ENCODE assay signal across 14 cellular contexts in genomic region chr2:119702203-119702917, GRCh38.
"Had no signal": no experiment of that assay in that cellular context is flagged by ENCODE, and none has a peak within 500 bp of the region (broad histone marks: within the 10 kb centered on the region; RNA-seq: fewer than 3 reads in every experiment).

No MANE protein-coding gene starts in this region.

- H3K4me1 ChIP-seq: prostate gland had no signal

- H3K27ac ChIP-seq: cardiac muscle cell, left lung, neural progenitor cell, prostate gland, suprapubic skin, WERI-Rb-1 had no signal

- H3K9me3 ChIP-seq: prostate gland, suprapubic skin had no signal

- H3K27me3 ChIP-seq: cardiac muscle cell, left lung, suprapubic skin had no signal

- H3K27ac Mint-ChIP-seq: activated naive CD8-positive, alpha-beta T cell; activated T-helper 1 cell treated with anti-CD3 and anti-CD28 coated beads, Interleukin-12 subunit alpha, Interleukin-12 subunit beta, Interleukin-2, Interleukin-4 antibody, amounts not matched to agents 30 ng/mL and 10 ng/mL and 1 ng/mL, durations not matched to agents 14 hours and 24 hours and 36 hours; memory B cell; neural progenitor cell; stimulated activated naive CD8-positive, alpha-beta T cell treated with anti-CD3 and anti-CD28 coated beads, Interleukin-15, amount 100 ng/mL, for 72 hours had no signal

- H3K9me3 Mint-ChIP-seq: activated T-helper 1 cell treated with anti-CD3 and anti-CD28 coated beads, Interleukin-12 subunit alpha, Interleukin-12 subunit beta, Interleukin-2, Interleukin-4 antibody, amounts not matched to agents 30 ng/mL and 10 ng/mL and 1 ng/mL, durations not matched to agents 14 hours and 24 hours and 36 hours had no signal

- FAIRE-seq: colon, kidney, small intestine had no signal

- H3K36me3 Mint-ChIP-seq: activated naive CD8-positive, alpha-beta T cell; neural progenitor cell had no signal

- H3K9ac ChIP-seq: neural progenitor cell had no signal

- H3K4me2 ChIP-seq: neural progenitor cell had no signal

- H3K36me3 ChIP-seq: cardiac muscle cell, left lung, neural progenitor cell, prostate gland, suprapubic skin, WERI-Rb-1 had no signal

- H3K4me3 Mint-ChIP-seq: activated naive CD8-positive, alpha-beta T cell; activated T-helper 1 cell treated with anti-CD3 and anti-CD28 coated beads, Interleukin-12 subunit alpha, Interleukin-12 subunit beta, Interleukin-2, Interleukin-4 antibody, amounts not matched to agents 30 ng/mL and 10 ng/mL and 1 ng/mL, durations not matched to agents 14 hours and 24 hours and 36 hours; memory B cell; naive thymus-derived CD4-positive, alpha-beta T cell; neural progenitor cell had no signal

- H3K27me3 Mint-ChIP-seq: activated naive CD8-positive, alpha-beta T cell; stimulated activated naive CD8-positive, alpha-beta T cell treated with anti-CD3 and anti-CD28 coated beads, Interleukin-15, amount 100 ng/mL, for 72 hours had no signal

- H3K4me3 ChIP-seq: cardiac muscle cell, left lung, neural progenitor cell, prostate gland, suprapubic skin had no signal
